9 cellular contexts compared by ENCODE assay signal in genomic region chr16:63361032-63361624, GRCh38.
DNase-seq lines count a peak whose midpoint lies in the region; ATAC-seq, FAIRE-seq and TF ChIP-seq lines count a peak whose summit lies in the region.
"Had no signal": no experiment of that assay in that cellular context is flagged by ENCODE, and none has a peak within 500 bp of the region (broad histone marks: within the 10 kb centered on the region; RNA-seq: fewer than 3 reads in every experiment).

No MANE protein-coding gene starts in this region.

- H2AFZ ChIP-seq in H1 (ENCODE audit: low read length) (peak overlapping the region; percentile 34; the same call in 1 of the 2 replicates), neural progenitor cell (replicated peaks) (peak overlapping the region; percentile 93)

- intact Hi-C loops in Caco-2 (cut with micrococcal nuclease; ENCODE audit: unreplicated experiment) (loop anchor here (1.0 to 5.0 kb wide), 2 partner anchors 101 to 691 kb away; no protein-coding TSS in a partner anchor), lower leg skin (cut with DNase I; ENCODE audit: low total_unique reads) (no loop called here)

- H3K27ac Mint-ChIP-seq in Caco-2 (ENCODE audit: unreplicated experiment) (no peak overlapping the region), neural progenitor cell (no peak overlapping the region)

- H3K9me3 Mint-ChIP-seq in Caco-2 (ENCODE audit: unreplicated experiment) (no peaks in the 10 kb centered on the region), neural progenitor cell (no peaks in the 10 kb centered on the region)

- POLR2A ChIA-PET in Caco-2 (lab: Charles Lee): no interaction called here
- POLR2A ChIA-PET in H1 (lab: Charles Lee; ENCODE audit: partially characterized antibody): no interaction called here

- peak; percentile 89 for ATAC-seq in GM19351 (IDR thresholded peaks at IDR 0.05; ENCODE audit: unreplicated experiment)
- ATAC-seq in HG03442 (IDR thresholded peaks at IDR 0.05; ENCODE audit: unreplicated experiment): peak; percentile 79

- H3K79me2 ChIP-seq in H1 (ENCODE audit: control insufficient read depth in 1 of 2, insufficient read depth in 2 of 2, low read length in 2 of 2) (no peaks in the 10 kb centered on the region), neural progenitor cell (ENCODE audit: low read depth) (no peaks in the 10 kb centered on the region)

- H3K4me3 ChIP-seq in Caco-2 (ENCODE audit: low read depth, low read length): no peak overlapping the region
- H3K4me3 ChIP-seq in NT2/D1 (ENCODE audit: insufficient read length, low read depth): no peak overlapping the region
- no peak overlapping the region for H3K4me3 ChIP-seq in H1 (ENCODE audit: extremely low read depth in 1 of 4, insufficient read depth in 2 of 4, low read depth in 3 of 4, low read length in 4 of 4)
- no peak overlapping the region for H3K4me3 ChIP-seq in neural progenitor cell
- H3K4me3 ChIP-seq in lower leg skin (ENCODE audit: low read depth, poor library complexity, severe bottlenecking): no peak overlapping the region
- H3K4me3 ChIP-seq: SK-N-MC had no signal

- H2BK20ac ChIP-seq in H1 (ENCODE audit: low read length): no peak overlapping the region

- H2BK12ac ChIP-seq in H1 (ENCODE audit: low read depth, low read length): no peak overlapping the region

- no peak overlapping the region for H2BK120ac ChIP-seq in H1 (replicated peaks; ENCODE audit: low read depth, low read length)

- H3K36me3 Mint-ChIP-seq in Caco-2 (ENCODE audit: insufficient read depth, unreplicated experiment) (no peaks in the 10 kb centered on the region), neural progenitor cell (no peaks in the 10 kb centered on the region)

- TF ChIP-seq EP300 in H1 (IDR thresholded peaks at IDR 0.05; ENCODE audit: borderline replicate concordance in 1 of 2, low read depth in 2 of 2, low read length in 2 of 2): no peak

- H3K4me1 Mint-ChIP-seq in Caco-2 (ENCODE audit: low read depth, unreplicated experiment) (peaks cover 7% of the 10 kb centered on the region), neural progenitor cell (peaks cover 2% of the 10 kb centered on the region)

- TF ChIP-seq POLR2A in H1 (IDR thresholded peaks at IDR 0.05; ENCODE audit: control extremely low read depth in 1 of 2, low read depth in 2 of 2, low read length in 2 of 2) (no peak), lower leg skin (IDR thresholded peaks at IDR 0.05) (no peak)

- no peaks in the 10 kb centered on the region for H3F3A ChIP-seq in neural progenitor cell (ENCODE audit: low read depth)

- DNase-seq in Caco-2: peak; percentile 38 to 56
- peak; percentile 39 for DNase-seq in NT2/D1 (ENCODE audit: low read depth, low spot score)
- no peak for DNase-seq in H1 (ENCODE audit: low read depth in 1 of 2, low spot score in 2 of 2)
- peak; percentile 74 for DNase-seq in neural progenitor cell (ENCODE audit: low spot score)
- DNase-seq in lower leg skin (ENCODE audit: low spot score in 2 of 2): no peak
- no peak for DNase-seq in NCI-H1048 (lab: John Stamatoyannopoulos, UW)

- WGBS in H1 (ENCODE audit: extremely low coverage in 1 of 2, insufficient coverage in 1 of 2, insufficient read length in 1 of 2, insufficient replicate concordance in 2 of 2, low coverage in 1 of 2, low lambda C conversion rate in 2 of 2, missing lambda C conversion rate in 1 of 2), 2 experiments: 10% methylated on average over 1 of the region's 1 CpG; no CpG with 5 or more reads in 1 of the 2 experiments
- WGBS in lower leg skin, 2 donors: 0 to 3% methylated on average over 1 of the region's 1 CpG

- H3K23ac ChIP-seq in H1 (ENCODE audit: insufficient read length): no peak overlapping the region

- CTCF ChIA-PET in Caco-2 (lab: Charles Lee) (interaction anchor here (1.2 kb wide), 1 partner anchor 387 kb away, joined by 3 read pairs; no protein-coding TSS in a partner anchor), H1 (lab: Charles Lee; ENCODE audit: partially characterized antibody) (interaction anchor here (0.6 to 1.3 kb wide), 11 partner anchors 11 to 1628 kb away, joined by 3 to 5 read pairs (median 3); no protein-coding TSS in a partner anchor)

- no peak overlapping the region for H4K5ac ChIP-seq in H1 (ENCODE audit: insufficient read length, low read depth, low read length)

- TF ChIP-seq CTCF in Caco-2 (IDR thresholded peaks at IDR 0.05; ENCODE audit: insufficient read depth in 1 of 2, low read depth in 1 of 2, low read length in 1 of 2, severe bottlenecking in 1 of 2, unreplicated experiment in 1 of 2): peak; percentile 67 to 91
- peak in 2 of 3 experiments; percentile 58 to 72; a peak in 3 of 4 replicates for TF ChIP-seq CTCF in H1 (IDR thresholded peaks at IDR 0.05; ENCODE audit: control extremely low read depth in 1 of 3, insufficient read depth in 1 of 3, low read depth in 1 of 3, low read length in 3 of 3)
- TF ChIP-seq CTCF in neural progenitor cell (IDR thresholded peaks at IDR 0.05): peak; percentile 95
- TF ChIP-seq CTCF in lower leg skin (IDR thresholded peaks at IDR 0.05): no peak

- peaks cover 3% of the 10 kb centered on the region for H3K27me3 Mint-ChIP-seq in Caco-2 (ENCODE audit: insufficient read depth, unreplicated experiment)
- peaks cover 2% of the 10 kb centered on the region for H3K27me3 Mint-ChIP-seq in neural progenitor cell (ENCODE audit: insufficient read depth, low read depth)

- H2BK5ac ChIP-seq in H1 (ENCODE audit: low read depth, low read length): no peak overlapping the region

- no peak overlapping the region for H3K18ac ChIP-seq in H1 (ENCODE audit: extremely low read depth, low read length)

- no peaks in the 10 kb centered on the region for H3K4me1 ChIP-seq in Caco-2
- H3K4me1 ChIP-seq in NT2/D1 (ENCODE audit: insufficient read depth, insufficient read length): no peaks in the 10 kb centered on the region
- H3K4me1 ChIP-seq in H1 (replicated peaks in 1 of 4; ENCODE audit: control insufficient read depth in 3 of 4, insufficient read depth in 4 of 4, low read length in 3 of 4): no peaks in the 10 kb centered on the region
- H3K4me1 ChIP-seq in neural progenitor cell: peaks cover 6% of the 10 kb centered on the region

- H3K4me2 ChIP-seq in H1 (ENCODE audit: insufficient read depth in 1 of 2, low read depth in 2 of 2, low read length in 2 of 2) (no peak overlapping the region), neural progenitor cell (no peak overlapping the region)

- no peak overlapping the region for H3K9ac ChIP-seq in NT2/D1 (ENCODE audit: insufficient read length, low read depth)
- H3K9ac ChIP-seq in H1 (replicated peaks in 1 of 4; ENCODE audit: extremely low read depth in 1 of 4, low read depth in 3 of 4, low read length in 3 of 4): no peak overlapping the region
- H3K9ac ChIP-seq in neural progenitor cell: no peak overlapping the region

- TF ChIP-seq RAD21 in H1 (IDR thresholded peaks at IDR 0.05 in 1 of 2, conservative IDR thresholded peaks at IDR 0.05 in 1 of 2; ENCODE audit: low read depth in 2 of 2, low read length in 2 of 2): peak; percentile 83 to 84

- no peak overlapping the region for H4K8ac ChIP-seq in H1 (ENCODE audit: extremely low read depth, insufficient read depth, low read length)

- H3K4me3 Mint-ChIP-seq in Caco-2 (ENCODE audit: unreplicated experiment): no peak overlapping the region
- H3K4me3 Mint-ChIP-seq in neural progenitor cell: no peak overlapping the region

- no peak for FAIRE-seq in H1 (lab: Jason Lieb, UNC)

- H3K56ac ChIP-seq in H1 (replicated peaks; ENCODE audit: insufficient read length, low read depth, low read length): no peak overlapping the region

- H3K9me3 ChIP-seq in Caco-2: no peaks in the 10 kb centered on the region
- H3K9me3 ChIP-seq in NT2/D1 (ENCODE audit: insufficient read depth, low read length): no peaks in the 10 kb centered on the region
- H3K9me3 ChIP-seq in H1 (ENCODE audit: insufficient read depth in 2 of 2, low read depth in 1 of 2, low read length in 1 of 2): no peaks in the 10 kb centered on the region
- H3K9me3 ChIP-seq in neural progenitor cell (ENCODE audit: low read depth): no peaks in the 10 kb centered on the region

- no peaks in the 10 kb centered on the region for H4K20me1 ChIP-seq in H1 (replicated peaks in 1 of 2; ENCODE audit: control insufficient read depth in 1 of 2, insufficient read depth in 2 of 2, low read length in 2 of 2)
- no peaks in the 10 kb centered on the region for H4K20me1 ChIP-seq in neural progenitor cell (ENCODE audit: low read depth)

- no peak overlapping the region for H2AK5ac ChIP-seq in H1 (ENCODE audit: low read depth, low read length)

- no peak overlapping the region for H3K14ac ChIP-seq in H1 (ENCODE audit: insufficient read length)

- no peak overlapping the region for H4K91ac ChIP-seq in H1 (replicated peaks; ENCODE audit: insufficient read length, low read length)

- BruUV-seq in Caco-2 (replicated peaks; lab: Mats Ljungman, UMichigan): no TSS peak

- no peaks in the 10 kb centered on the region for H3K23me2 ChIP-seq in H1 (ENCODE audit: low read depth, low read length)

- H2BK15ac ChIP-seq in H1 (ENCODE audit: low read length): no peak overlapping the region

- H3K27ac ChIP-seq in H1 (ENCODE audit: low read depth, low read length) (no peak overlapping the region), neural progenitor cell (no peak overlapping the region)
- H3K27ac ChIP-seq: SK-N-MC had no signal

- no peaks in the 10 kb centered on the region for H3K36me3 ChIP-seq in Caco-2 (ENCODE audit: control insufficient read depth, insufficient read depth, low read length)
- no peaks in the 10 kb centered on the region for H3K36me3 ChIP-seq in NT2/D1 (ENCODE audit: insufficient read depth, insufficient read length, low read length)
- no peaks in the 10 kb centered on the region for H3K36me3 ChIP-seq in H1 (ENCODE audit: control insufficient read depth in 2 of 4, insufficient read depth in 4 of 4, low read length in 3 of 4)
- H3K36me3 ChIP-seq in neural progenitor cell: no peaks in the 10 kb centered on the region

- H3K79me1 ChIP-seq in H1 (ENCODE audit: low read depth, low read length): no peaks in the 10 kb centered on the region

- H3K4ac ChIP-seq in H1 (replicated peaks; ENCODE audit: insufficient read length, low read depth, low read length): no peak overlapping the region

- H3K27me3 ChIP-seq in Caco-2 (replicated peaks; ENCODE audit: control insufficient read depth, insufficient read depth, low read length): no peaks in the 10 kb centered on the region
- no peaks in the 10 kb centered on the region for H3K27me3 ChIP-seq in NT2/D1 (ENCODE audit: insufficient read depth, insufficient read length)
- no peaks in the 10 kb centered on the region for H3K27me3 ChIP-seq in H1 (replicated peaks in 1 of 4; ENCODE audit: control insufficient read depth in 3 of 4, extremely low read depth in 1 of 4, insufficient read depth in 3 of 4, low read length in 3 of 4)
- no peaks in the 10 kb centered on the region for H3K27me3 ChIP-seq in neural progenitor cell

TF ChIP-seq in H1, 55 proteins besides CTCF, POLR2A, EP300 and RAD21:
- no peak for TF ChIP-seq JUND (IDR thresholded peaks at IDR 0.05; ENCODE audit: low read length)
- TF ChIP-seq SUZ12 (IDR thresholded peaks at IDR 0.05; ENCODE audit: low read length): no peak
- TF ChIP-seq HDAC2 (IDR thresholded peaks at IDR 0.05; ENCODE audit: borderline replicate concordance in 1 of 2, low read depth in 2 of 2, low read length in 2 of 2): no peak
- TF ChIP-seq SIRT6 (IDR thresholded peaks at IDR 0.05; ENCODE audit: low read length): no peak
- TF ChIP-seq CTBP2 (IDR thresholded peaks at IDR 0.05; ENCODE audit: borderline replicate concordance, insufficient read depth, insufficient read length, low read length): no peak

Comparison
In these comparisons a context has a peak if more than half of its experiments do, and no peak if none do; other contexts are left out.
1. DNase-seq: peak in Caco-2 (2 of 2), NT2/D1 (single experiment) and neural progenitor cell (single experiment); none in H1 (0 of 2), lower leg skin (0 of 2) and NCI-H1048 (single experiment).
2. CTCF ChIP-seq: peak in Caco-2 (2 of 2), H1 (2 of 3) and neural progenitor cell (single experiment); none in lower leg skin (0 of 3).